Comparison of ENCODE assay signal across 9 cellular contexts in the genomic region with DNA sequence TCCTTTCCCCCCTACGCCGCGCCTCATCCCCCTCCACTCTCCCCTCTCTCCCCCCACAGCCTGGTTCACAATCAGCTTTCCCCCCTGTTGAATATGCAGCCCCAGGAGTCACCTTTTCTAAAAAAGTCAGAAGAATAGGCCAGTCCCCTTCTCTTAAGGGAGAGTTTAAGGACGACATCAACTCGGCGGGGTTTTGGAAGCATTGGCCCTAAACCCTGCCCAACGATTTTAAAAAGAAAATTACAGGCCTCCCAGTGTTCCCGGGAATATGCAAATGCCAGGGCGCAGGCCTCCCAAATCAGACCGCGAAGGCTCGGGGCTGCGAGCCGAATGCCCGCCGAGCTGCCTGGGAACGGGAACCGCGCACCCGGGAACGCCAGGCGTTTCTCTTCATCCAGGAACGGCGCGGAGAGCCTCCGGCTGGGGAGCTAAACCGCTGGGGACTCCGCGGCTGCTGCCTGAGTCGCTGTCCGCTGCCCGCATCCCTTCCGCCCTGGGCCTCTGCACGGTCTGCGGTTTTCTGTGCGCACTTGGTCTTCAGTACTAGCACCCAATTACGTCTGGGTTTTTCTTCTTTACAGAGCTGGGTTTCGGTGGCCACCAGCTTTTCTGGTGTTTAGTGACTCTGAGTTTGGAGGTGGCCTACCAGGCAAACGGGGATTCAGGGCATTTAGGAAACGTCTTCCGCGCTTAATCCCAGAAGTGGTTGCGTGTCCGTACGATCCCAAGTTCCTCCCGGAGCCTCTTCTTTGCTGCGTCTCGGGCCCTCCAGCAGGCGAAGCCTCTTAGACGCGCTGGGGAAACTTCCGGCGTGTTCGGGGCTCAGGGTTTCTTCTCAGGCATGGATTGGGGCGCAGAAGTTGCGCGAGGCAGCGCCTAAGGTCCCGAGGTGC. TPM values are rescaled to one million over a fixed set of nuclear protein-coding genes. Genes with fewer than 3 reads are reported as not detected.
DNase-seq lines count a peak whose midpoint lies in the region; ATAC-seq, FAIRE-seq and TF ChIP-seq lines count a peak whose summit lies in the region.
"Had no signal": no experiment of that assay in that cellular context is flagged by ENCODE, and none has a peak within 500 bp of the region (broad histone marks: within the 10 kb centered on the region; RNA-seq: fewer than 3 reads in every experiment).

No MANE protein-coding gene starts in this region.

- H3K27me3 ChIP-seq in GM23248 (replicated peaks; ENCODE audit: insufficient read depth) (no peaks in the 10 kb centered on the region), cardiac muscle cell (peaks cover 36% of the 10 kb centered on the region)

- no peak for TF ChIP-seq POLR2A in H54 (IDR thresholded peaks at IDR 0.05; ENCODE audit: low read depth, low read length)

- no peak for FAIRE-seq in H54 (lab: Jason Lieb, UNC)

- no peak for TF ChIP-seq CTCF in cardiac muscle cell (IDR thresholded peaks at IDR 0.05; ENCODE audit: low read depth, low read length)

- H4K20me1 ChIP-seq in GM23248 (ENCODE audit: insufficient read depth): no peaks in the 10 kb centered on the region

- DNase-seq in GM23248 (peak; percentile 77), UCSD-AML1 (lab: John Stamatoyannopoulos, UW; ENCODE audit: unreplicated experiment) (peak; percentile 46), cardiac muscle cell (ENCODE audit: low read depth in 1 of 2, low spot score in 1 of 2) (peak; percentile 22 to 83), pons (ENCODE audit: low spot score) (peak; percentile 15), H54 (ENCODE audit: insufficient read length, low spot score) (no peak)
- DNase-seq: stimulated activated CD4-positive, alpha-beta T cell treated with anti-CD3 and anti-CD28 coated beads, Interleukin-4, amount 100 ng/mL, for 1 hour had no signal

- 2% methylated on average over 56 to 59 of the region's 59 CpGs for WGBS in GM23248 (ENCODE audit: low coverage in 1 of 2, low lambda C conversion rate in 2 of 2, missing lambda C conversion rate in 2 of 2), 2 experiments

- H3K27ac ChIP-seq in GM23248: peak overlapping the region; percentile 96
- peak overlapping the region; percentile 16 for H3K27ac ChIP-seq in cardiac muscle cell

- H3K9me2 ChIP-seq in GM23248 (ENCODE audit: insufficient read depth): no peaks in the 10 kb centered on the region

- ATAC-seq in GM18511 (IDR thresholded peaks at IDR 0.05; ENCODE audit: unreplicated experiment): no peak
- no peak for ATAC-seq in GM21717 (IDR thresholded peaks at IDR 0.05; ENCODE audit: unreplicated experiment)
- no peak for ATAC-seq in HG02970 (IDR thresholded peaks at IDR 0.05; ENCODE audit: low FRiP score, unreplicated experiment)

- H3K79me2 ChIP-seq in GM23248 (ENCODE audit: insufficient read depth): peaks cover 98% of the 10 kb centered on the region

- in situ Hi-C loops in GM23248 (cut with MboI): loop anchor here (10.0 kb wide), 5 partner anchors 742 to 1382 kb away; no protein-coding TSS in a partner anchor

- no peaks in the 10 kb centered on the region for H3K9me3 ChIP-seq in GM23248 (ENCODE audit: low read depth)
- no peaks in the 10 kb centered on the region for H3K9me3 ChIP-seq in cardiac muscle cell (ENCODE audit: low read depth)

- H3K9ac ChIP-seq in GM23248: peak overlapping the region; percentile 96

- H3K36me3 ChIP-seq in GM23248 (ENCODE audit: low read depth) (peaks cover 3% of the 10 kb centered on the region; the same call in 1 of the 2 replicates), cardiac muscle cell (peaks cover 6% of the 10 kb centered on the region)

- H3K4me2 ChIP-seq in GM23248 (ENCODE audit: unreplicated experiment): peak overlapping the region; percentile 100

- H3K4me1 ChIP-seq in GM23248 (ENCODE audit: insufficient read depth): peaks cover 21% of the 10 kb centered on the region
- H3K4me1 ChIP-seq in cardiac muscle cell (ENCODE audit: low read depth): peaks cover 11% of the 10 kb centered on the region

- H2AFZ ChIP-seq in GM23248: peak overlapping the region; percentile 65

- 0 out of 2 replicates have a peak, but pooled peaks cover 3% of the 10 kb centered on the region for H3F3A ChIP-seq in GM23248 (ENCODE audit: insufficient read depth)

- H3K4me3 ChIP-seq in GM23248 (peak overlapping the region; percentile 87), cardiac muscle cell (peak overlapping the region; percentile 96)

RNA-seq across cellular contexts. Expression of a gene that starts 5.7 kb away (rescaled TPM):
- total RNA-seq in GM23248 (2014; rRNA removed; shearing (Covaris generic)): 13.9 and 20.6 TPM in 2 replicates
- polyA plus RNA-seq in GM23248 (2016; fragmentation: Nextera tagmentation; extraction: Ambion mirVana): 2.9 and 3.6 TPM in 2 replicates
- total RNA-seq in cardiac muscle cell: 69.1 and 93.0 TPM in 2 replicates
- 22.0 and 24.7 TPM in 2 replicates for polyA plus RNA-seq in cardiac muscle cell
